Comparison of ENCODE assay signal across 13 cellular contexts in the genomic region with DNA sequence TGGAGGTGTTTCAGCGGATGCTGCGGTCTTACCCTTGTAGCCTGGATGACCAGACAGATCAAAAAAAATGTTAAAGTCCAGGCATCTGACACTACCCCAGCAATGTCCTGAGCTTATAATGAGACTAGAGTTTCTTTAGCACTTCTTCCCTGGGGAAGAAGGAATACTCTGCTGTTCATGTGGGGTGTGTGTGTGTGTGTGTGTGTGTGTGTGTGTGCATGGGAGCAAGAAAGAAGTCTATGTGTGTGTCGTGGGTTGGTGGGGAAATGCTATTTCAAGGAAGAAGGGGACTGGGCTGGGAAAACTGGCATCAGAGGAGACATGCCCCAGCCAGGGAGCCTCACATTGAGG. TPM values are rescaled to one million over a fixed set of nuclear protein-coding genes. Genes with fewer than 3 reads are reported as not detected.
DNase-seq lines count a peak whose midpoint lies in the region; ATAC-seq and TF ChIP-seq lines count a peak whose summit lies in the region.
"Had no signal": no experiment of that assay in that cellular context is flagged by ENCODE, and none has a peak within 500 bp of the region (broad histone marks: within the 10 kb centered on the region; RNA-seq: fewer than 3 reads in every experiment).

No MANE protein-coding gene starts in this region.

- peaks cover 16% of the 10 kb centered on the region for H3K27me3 Mint-ChIP-seq in activated CD4-positive, alpha-beta T cell treated with anti-CD3 and anti-CD28 coated beads, Interleukin-2, amount 10 ng/mL, durations not matched to agents 24 days and 14 days
- peaks cover 54% of the 10 kb centered on the region for H3K27me3 Mint-ChIP-seq in dendritic cell treated with granulocyte-macrophage colony-stimulating factor and Interleukin-4, amounts not matched to agents 40 ng/mL and 50 ng/mL, for 4 days

- H3K4me1 Mint-ChIP-seq in activated CD4-positive, alpha-beta T cell treated with anti-CD3 and anti-CD28 coated beads, Interleukin-2, amount 10 ng/mL, durations not matched to agents 24 days and 14 days, result peaks cover 42% of the 10 kb centered on the region
- peaks cover 77% of the 10 kb centered on the region for H3K4me1 Mint-ChIP-seq in dendritic cell treated with granulocyte-macrophage colony-stimulating factor and Interleukin-4, amounts not matched to agents 40 ng/mL and 50 ng/mL, for 4 days (ENCODE audit: low read depth)
- peaks cover 48% of the 10 kb centered on the region for H3K4me1 Mint-ChIP-seq in stimulated activated effector memory CD8-positive, alpha-beta T cell treated with anti-CD3 and anti-CD28 coated beads, Interleukin-12 subunit alpha, Interleukin-12 subunit beta, amount 100 ng/mL, for 72 hours

- 60 to 88% methylated on average over 2 to 3 of the region's 3 CpGs for WGBS in body of pancreas, 2 donors

- CTCF ChIA-PET in PC-9 (lab: Charles Lee), result interaction anchor here (0.6 to 2.5 kb wide), 3 partner anchors 41 to 427 kb away, joined by 3 to 13 read pairs (median 8); no protein-coding TSS in a partner anchor

- DNase-seq in activated CD4-positive, alpha-beta T cell treated with anti-CD3 and anti-CD28 coated beads, Interleukin-2, amount 10 ng/mL, durations not matched to agents 24 days and 14 days, result no peak
- DNase-seq in activated CD4-positive, alpha-beta T cell treated with anti-CD3 and anti-CD28 coated beads for 1 hour, result no peak
- DNase-seq in PC-9 (no peak), MV-4-11 (lab: John Stamatoyannopoulos, UW) (no peak), body of pancreas (no peak)
- DNase-seq in stimulated activated effector memory CD8-positive, alpha-beta T cell treated with anti-CD3 and anti-CD28 coated beads, Interleukin-12 subunit alpha, Interleukin-12 subunit beta, amount 100 ng/mL, for 72 hours (ENCODE audit: low spot score in 2 of 2), result no peak
- DNase-seq: glutamatergic neuron, NCI-H1092 treated with DMSO at 0.1 percent for 48 hours, NCI-H2227 treated with DMSO at 0.1 percent for 48 hours, WERI-Rb-1 had no signal

- POLR2A ChIA-PET in PC-9 (lab: Charles Lee; ENCODE audit: unreplicated experiment), result interaction anchor here (0.6 kb wide), 2 partner anchors 31 to 553 kb away, joined by 3 to 9 read pairs; no protein-coding TSS in a partner anchor

- H3K27ac Mint-ChIP-seq in activated CD4-positive, alpha-beta T cell treated with anti-CD3 and anti-CD28 coated beads, Interleukin-2, amount 10 ng/mL, durations not matched to agents 24 days and 14 days, result peak overlapping the region; percentile 51
- peak overlapping the region; percentile 67 for H3K27ac Mint-ChIP-seq in dendritic cell treated with granulocyte-macrophage colony-stimulating factor and Interleukin-4, amounts not matched to agents 40 ng/mL and 50 ng/mL, for 4 days
- peak overlapping the region; percentile 8 for H3K27ac Mint-ChIP-seq in stimulated activated effector memory CD8-positive, alpha-beta T cell treated with anti-CD3 and anti-CD28 coated beads, Interleukin-12 subunit alpha, Interleukin-12 subunit beta, amount 100 ng/mL, for 72 hours
- H3K27ac Mint-ChIP-seq: GM23338 had no signal

- ATAC-seq in stimulated activated effector memory CD8-positive, alpha-beta T cell treated with anti-CD3 and anti-CD28 coated beads, Interleukin-12 subunit alpha, Interleukin-12 subunit beta, amount 100 ng/mL, for 72 hours, result no peak
- ATAC-seq in HG02798 (IDR thresholded peaks at IDR 0.05; ENCODE audit: poor library complexity, unreplicated experiment) (no peak), body of pancreas (no peak)
- ATAC-seq: GM23338 had no signal

- no peaks in the 10 kb centered on the region; the same call in 1 of the 2 replicates for H3K79me2 ChIP-seq in PC-9 (ENCODE audit: low read depth)

- no peaks in the 10 kb centered on the region for H3K36me3 ChIP-seq in PC-9 (ENCODE audit: low read depth)
- no peaks in the 10 kb centered on the region for H3K36me3 ChIP-seq in body of pancreas (replicated peaks in 1 of 2; ENCODE audit: insufficient read depth in 1 of 2, low read depth in 2 of 2)
- H3K36me3 ChIP-seq: WERI-Rb-1 had no signal

- peak overlapping the region; percentile 85 for H3K27ac ChIP-seq in PC-9
- no peak overlapping the region for H3K27ac ChIP-seq in body of pancreas
- H3K27ac ChIP-seq: WERI-Rb-1 had no signal

- TF ChIP-seq POLR2A in body of pancreas (IDR thresholded peaks at IDR 0.05), result no peak

- no TSS peak for BruUV-seq in PC-9 (replicated peaks; lab: Mats Ljungman, UMichigan)

- H3K27me3 ChIP-seq in PC-9 (ENCODE audit: insufficient read depth, low read depth), result no peaks in the 10 kb centered on the region
- no peaks in the 10 kb centered on the region for H3K27me3 ChIP-seq in body of pancreas

- H3K9me3 ChIP-seq in PC-9 (ENCODE audit: insufficient read depth, low read depth) (no peaks in the 10 kb centered on the region), body of pancreas (no peaks in the 10 kb centered on the region)

- TF ChIP-seq CTCF in PC-9 (conservative IDR thresholded peaks at IDR 0.05), result no peak
- no peak for TF ChIP-seq CTCF in body of pancreas (IDR thresholded peaks at IDR 0.05)

- H3K36me3 Mint-ChIP-seq in activated CD4-positive, alpha-beta T cell treated with anti-CD3 and anti-CD28 coated beads, Interleukin-2, amount 10 ng/mL, durations not matched to agents 24 days and 14 days (ENCODE audit: low read depth), result peaks cover 29% of the 10 kb centered on the region
- H3K36me3 Mint-ChIP-seq in dendritic cell treated with granulocyte-macrophage colony-stimulating factor and Interleukin-4, amounts not matched to agents 40 ng/mL and 50 ng/mL, for 4 days (ENCODE audit: low read depth), result peaks cover 15% of the 10 kb centered on the region
- peaks cover 9% of the 10 kb centered on the region for H3K36me3 Mint-ChIP-seq in stimulated activated effector memory CD8-positive, alpha-beta T cell treated with anti-CD3 and anti-CD28 coated beads, Interleukin-12 subunit alpha, Interleukin-12 subunit beta, amount 100 ng/mL, for 72 hours

- H3K4me1 ChIP-seq in PC-9 (replicated peaks; ENCODE audit: insufficient read depth) (peaks cover 64% of the 10 kb centered on the region), body of pancreas (peaks cover 60% of the 10 kb centered on the region)

- H3K4me3 ChIP-seq in PC-9, result no peak overlapping the region
- no peak overlapping the region for H3K4me3 ChIP-seq in body of pancreas
- H3K4me3 ChIP-seq: GM23338 had no signal

- no peaks in the 10 kb centered on the region for H3K9me2 ChIP-seq in PC-9 (ENCODE audit: insufficient read depth)

- H2AFZ ChIP-seq in PC-9, result no peak overlapping the region
- H2AFZ ChIP-seq: GM23338 had no signal

- no peaks in the 10 kb centered on the region for H3K9me3 Mint-ChIP-seq in activated CD4-positive, alpha-beta T cell treated with anti-CD3 and anti-CD28 coated beads, Interleukin-2, amount 10 ng/mL, durations not matched to agents 24 days and 14 days
- no peaks in the 10 kb centered on the region for H3K9me3 Mint-ChIP-seq in dendritic cell treated with granulocyte-macrophage colony-stimulating factor and Interleukin-4, amounts not matched to agents 40 ng/mL and 50 ng/mL, for 4 days
- H3K9me3 Mint-ChIP-seq in stimulated activated effector memory CD8-positive, alpha-beta T cell treated with anti-CD3 and anti-CD28 coated beads, Interleukin-12 subunit alpha, Interleukin-12 subunit beta, amount 100 ng/mL, for 72 hours, result no peaks in the 10 kb centered on the region
- H3K9me3 Mint-ChIP-seq: GM23338 had no signal

- intact Hi-C loops in activated CD4-positive, alpha-beta T cell treated with anti-CD3 and anti-CD28 coated beads, Interleukin-2, amount 10 ng/mL, durations not matched to agents 24 days and 14 days (cut with micrococcal nuclease), result loop anchor here (1.0 kb wide), 1 partner anchor 86 kb away; no protein-coding TSS in a partner anchor
- intact Hi-C loops in PC-9 (cut with micrococcal nuclease; ENCODE audit: unreplicated experiment) (loop anchor here (1.0 kb wide), 2 partner anchors 9 to 79 kb away; no protein-coding TSS in a partner anchor), body of pancreas (cut with DNase I) (no loop called here)
- intact Hi-C loops in dendritic cell treated with granulocyte-macrophage colony-stimulating factor and Interleukin-4, amounts not matched to agents 40 ng/mL and 50 ng/mL, for 4 days (cut with micrococcal nuclease), result no loop called here

- H3K4me2 ChIP-seq in PC-9, result peak overlapping the region; percentile 67
- H3K4me2 ChIP-seq: GM23338 had no signal

- H3K4me3 Mint-ChIP-seq in activated CD4-positive, alpha-beta T cell treated with anti-CD3 and anti-CD28 coated beads, Interleukin-2, amount 10 ng/mL, durations not matched to agents 24 days and 14 days, result peak overlapping the region; percentile 28
- H3K4me3 Mint-ChIP-seq in dendritic cell treated with granulocyte-macrophage colony-stimulating factor and Interleukin-4, amounts not matched to agents 40 ng/mL and 50 ng/mL, for 4 days, result no peak overlapping the region
- H3K4me3 Mint-ChIP-seq in stimulated activated effector memory CD8-positive, alpha-beta T cell treated with anti-CD3 and anti-CD28 coated beads, Interleukin-12 subunit alpha, Interleukin-12 subunit beta, amount 100 ng/mL, for 72 hours, result peak overlapping the region; percentile 18
- H3K4me3 Mint-ChIP-seq: GM23338 had no signal

- peaks cover 23% of the 10 kb centered on the region for H3F3A ChIP-seq in PC-9 (ENCODE audit: insufficient read depth, low read depth)

- no peaks in the 10 kb centered on the region for H4K20me1 ChIP-seq in PC-9 (ENCODE audit: insufficient read depth)

RNA-seq across cellular contexts. Expression of gene RASSF5, which starts 3.0 kb away (rescaled TPM):
- 193 and 196 TPM in 2 replicates for total RNA-seq in activated CD4-positive, alpha-beta T cell treated with anti-CD3 and anti-CD28 coated beads, Interleukin-2, amount 10 ng/mL, durations not matched to agents 24 days and 14 days
- total RNA-seq in PC-9 (2021) (12.4 and 17.6 TPM in 2 replicates), body of pancreas (10 to 100 TPM; 21.5 to 35.9 TPM)

RNA-seq across cellular contexts. Expression of gene IKBKE, which starts 34.1 kb away (rescaled TPM):
- 50.0 and 51.5 TPM in 2 replicates for total RNA-seq in activated CD4-positive, alpha-beta T cell treated with anti-CD3 and anti-CD28 coated beads, Interleukin-2, amount 10 ng/mL, durations not matched to agents 24 days and 14 days
- total RNA-seq in PC-9 (2021) (12.5 and 12.6 TPM in 2 replicates), body of pancreas (10 to 100 TPM in 1 of 2 donors, 1 to 10 TPM in 1; 5.4 to 10.2 TPM)

Comparison
In these comparisons a context has a peak if more than half of its experiments do, and no peak if none do; other contexts are left out.
1. H3K27ac Mint-ChIP-seq: peak in every context shown above with its lines; median percentile 67 in dendritic cell treated with granulocyte-macrophage colony-stimulating factor and Interleukin-4, amounts not matched to agents 40 ng/mL and 50 ng/mL, for 4 days; 51 in activated CD4-positive, alpha-beta T cell treated with anti-CD3 and anti-CD28 coated beads, Interleukin-2, amount 10 ng/mL, durations not matched to agents 24 days and 14 days; 8 in stimulated activated effector memory CD8-positive, alpha-beta T cell treated with anti-CD3 and anti-CD28 coated beads, Interleukin-12 subunit alpha, Interleukin-12 subunit beta, amount 100 ng/mL, for 72 hours.
2. intact Hi-C loops: an anchor here in activated CD4-positive, alpha-beta T cell treated with anti-CD3 and anti-CD28 coated beads, Interleukin-2, amount 10 ng/mL, durations not matched to agents 24 days and 14 days (1.0 kb wide) and PC-9 (1.0 kb wide); none called in dendritic cell treated with granulocyte-macrophage colony-stimulating factor and Interleukin-4, amounts not matched to agents 40 ng/mL and 50 ng/mL, for 4 days and body of pancreas.